In the genomic region with DNA sequence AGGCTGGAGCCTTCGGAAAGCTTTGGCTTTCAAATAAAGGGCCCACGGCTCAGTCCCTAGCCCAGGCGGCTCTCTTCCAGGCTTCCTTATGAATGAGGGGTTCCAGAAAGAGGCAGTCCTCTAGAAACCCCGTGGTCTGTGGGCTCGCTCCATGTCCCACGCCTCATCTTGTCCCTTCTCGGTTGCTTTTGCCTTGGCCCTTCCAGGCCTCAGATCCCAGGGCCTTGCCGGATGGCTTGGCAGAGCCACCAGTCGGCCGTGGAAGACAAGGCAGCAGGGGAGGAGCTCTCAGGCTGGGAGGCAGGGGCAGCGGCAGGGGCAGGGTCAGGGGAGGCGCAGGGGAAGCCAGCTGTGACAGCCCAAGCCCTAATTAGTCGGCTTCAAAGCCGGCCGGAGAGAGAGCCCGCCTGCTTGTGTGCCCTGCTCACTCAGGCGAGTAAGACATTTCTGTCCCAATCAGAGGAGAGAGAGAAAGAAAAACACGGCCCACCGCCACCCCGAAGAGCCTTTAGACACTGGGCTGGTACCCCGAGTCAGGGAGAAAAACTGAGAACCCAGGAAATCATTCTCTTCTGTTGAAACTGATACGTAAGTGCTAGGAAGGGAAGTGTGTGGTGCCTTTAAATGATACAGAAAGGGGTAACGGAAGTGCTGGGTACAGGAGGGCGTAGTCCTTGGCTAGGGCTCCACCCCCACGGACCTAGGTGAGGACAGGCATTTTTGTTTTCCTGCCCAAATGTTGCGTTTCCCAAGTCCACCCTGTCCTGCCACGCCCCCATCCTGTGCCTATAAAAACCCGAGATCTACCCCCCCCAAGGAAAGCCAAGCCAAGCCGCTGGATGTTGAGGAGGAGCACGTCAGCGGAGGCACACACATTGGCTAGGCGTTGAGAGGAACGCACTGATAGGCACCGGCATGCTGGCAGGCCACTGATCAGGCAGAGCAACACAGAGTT, we compare ENCODE assay signal across 1 cellular context.
TF ChIP-seq lines count a peak whose summit lies in the region.

No MANE protein-coding gene starts in this region.

TF ChIP-seq in IMR-90, 13 proteins besides CTCF, POLR2A, EP300 and RAD21 (continued from another document):
- TF ChIP-seq FOS (IDR thresholded peaks at IDR 0.05; ENCODE audit: low read depth, low read length) (no peak), MAFK (IDR thresholded peaks at IDR 0.05; ENCODE audit: low read depth, low read length) (no peak), MXI1 (IDR thresholded peaks at IDR 0.05; ENCODE audit: borderline replicate concordance, low read depth, low read length) (no peak), MAZ (IDR thresholded peaks at IDR 0.05; ENCODE audit: borderline replicate concordance, low read depth, low read length) (no peak), RCOR1 (IDR thresholded peaks at IDR 0.05; ENCODE audit: insufficient replicate concordance, low read length) (no peak), NFE2L2 (IDR thresholded peaks at IDR 0.05; ENCODE audit: low read depth, low read length) (no peak)
- TF ChIP-seq, protein P1, sequence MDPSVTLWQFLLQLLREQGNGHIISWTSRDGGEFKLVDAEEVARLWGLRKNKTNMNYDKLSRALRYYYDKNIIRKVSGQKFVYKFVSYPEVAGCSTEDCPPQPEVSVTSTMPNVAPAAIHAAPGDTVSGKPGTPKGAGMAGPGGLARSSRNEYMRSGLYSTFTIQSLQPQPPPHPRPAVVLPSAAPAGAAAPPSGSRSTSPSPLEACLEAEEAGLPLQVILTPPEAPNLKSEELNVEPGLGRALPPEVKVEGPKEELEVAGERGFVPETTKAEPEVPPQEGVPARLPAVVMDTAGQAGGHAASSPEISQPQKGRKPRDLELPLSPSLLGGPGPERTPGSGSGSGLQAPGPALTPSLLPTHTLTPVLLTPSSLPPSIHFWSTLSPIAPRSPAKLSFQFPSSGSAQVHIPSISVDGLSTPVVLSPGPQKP (IDR thresholded peaks at IDR 0.05; ENCODE audit: borderline replicate concordance, low read depth, low read length) = no peak
TF ChIP-seq in IMR-90: peak in this region for 0.
